Comparison of ENCODE assay signal across 9 cellular contexts in genomic region chr10:13375791-13376190, GRCh38.
"Had no signal": no experiment of that assay in that cellular context is flagged by ENCODE, and none has a peak within 500 bp of the region (broad histone marks: within the 10 kb centered on the region; RNA-seq: fewer than 3 reads in every experiment).

No MANE protein-coding gene starts in this region.

- H2AFZ ChIP-seq: GM23248 had no signal

- H3K9ac ChIP-seq: GM23248 had no signal

- H3K4me3 ChIP-seq: GM23248 had no signal

- FAIRE-seq: H1, H54 had no signal

- DNase-seq: GM23248, H9, HCEC 1CT, HFFc6, IMR-90, KBM-7 had no signal

- H3K27ac ChIP-seq: GM23248, HL-60 had no signal
